1 cellular context compared by ENCODE assay signal in genomic region chr6:4105980-4106536, GRCh38.
TF ChIP-seq lines count a peak whose summit lies in the region.

No MANE protein-coding gene starts in this region.

TF ChIP-seq in HepG2, 621 proteins besides CTCF, POLR2A, EP300 and RAD21 (continued from another document):
- TF ChIP-seq, protein P1, sequence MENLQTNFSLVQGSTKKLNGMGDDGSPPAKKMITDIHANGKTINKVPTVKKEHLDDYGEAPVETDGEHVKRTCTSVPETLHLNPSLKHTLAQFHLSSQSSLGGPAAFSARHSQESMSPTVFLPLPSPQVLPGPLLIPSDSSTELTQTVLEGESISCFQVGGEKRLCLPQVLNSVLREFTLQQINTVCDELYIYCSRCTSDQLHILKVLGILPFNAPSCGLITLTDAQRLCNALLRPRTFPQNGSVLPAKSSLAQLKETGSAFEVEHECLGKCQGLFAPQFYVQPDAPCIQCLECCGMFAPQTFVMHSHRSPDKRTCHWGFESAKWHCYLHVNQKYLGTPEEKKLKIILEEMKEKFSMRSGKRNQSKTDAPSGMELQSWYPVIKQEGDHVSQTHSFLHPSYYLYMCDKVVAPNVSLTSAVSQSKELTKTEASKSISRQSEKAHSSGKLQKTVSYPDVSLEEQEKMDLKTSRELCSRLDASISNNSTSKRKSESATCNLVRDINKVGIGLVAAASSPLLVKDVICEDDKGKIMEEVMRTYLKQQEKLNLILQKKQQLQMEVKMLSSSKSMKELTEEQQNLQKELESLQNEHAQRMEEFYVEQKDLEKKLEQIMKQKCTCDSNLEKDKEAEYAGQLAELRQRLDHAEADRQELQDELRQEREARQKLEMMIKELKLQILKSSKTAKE (CRISPR knock-in tag; IDR thresholded peaks at IDR 0.05; ENCODE audit: borderline replicate concordance), result no peak
- no peak for TF ChIP-seq ATF1 (CRISPR knock-in tag; IDR thresholded peaks at IDR 0.05)
- TF ChIP-seq MTF2 (CRISPR knock-in tag; IDR thresholded peaks at IDR 0.05; ENCODE audit: borderline replicate concordance), result no peak
- TF ChIP-seq MIXL1 (CRISPR knock-in tag; IDR thresholded peaks at IDR 0.05), result no peak
- 0 out of 2 replicates have a peak, but pooled peaks have one; percentile 20 for TF ChIP-seq ZGPAT (CRISPR knock-in tag; IDR thresholded peaks at IDR 0.05)
- no peak for TF ChIP-seq SNRNP70 (IDR thresholded peaks at IDR 0.05; ENCODE audit: low read depth, low read length)
- TF ChIP-seq ZNF382 (CRISPR knock-in tag; IDR thresholded peaks at IDR 0.05; ENCODE audit: borderline replicate concordance), result no peak
- TF ChIP-seq, protein P2, sequence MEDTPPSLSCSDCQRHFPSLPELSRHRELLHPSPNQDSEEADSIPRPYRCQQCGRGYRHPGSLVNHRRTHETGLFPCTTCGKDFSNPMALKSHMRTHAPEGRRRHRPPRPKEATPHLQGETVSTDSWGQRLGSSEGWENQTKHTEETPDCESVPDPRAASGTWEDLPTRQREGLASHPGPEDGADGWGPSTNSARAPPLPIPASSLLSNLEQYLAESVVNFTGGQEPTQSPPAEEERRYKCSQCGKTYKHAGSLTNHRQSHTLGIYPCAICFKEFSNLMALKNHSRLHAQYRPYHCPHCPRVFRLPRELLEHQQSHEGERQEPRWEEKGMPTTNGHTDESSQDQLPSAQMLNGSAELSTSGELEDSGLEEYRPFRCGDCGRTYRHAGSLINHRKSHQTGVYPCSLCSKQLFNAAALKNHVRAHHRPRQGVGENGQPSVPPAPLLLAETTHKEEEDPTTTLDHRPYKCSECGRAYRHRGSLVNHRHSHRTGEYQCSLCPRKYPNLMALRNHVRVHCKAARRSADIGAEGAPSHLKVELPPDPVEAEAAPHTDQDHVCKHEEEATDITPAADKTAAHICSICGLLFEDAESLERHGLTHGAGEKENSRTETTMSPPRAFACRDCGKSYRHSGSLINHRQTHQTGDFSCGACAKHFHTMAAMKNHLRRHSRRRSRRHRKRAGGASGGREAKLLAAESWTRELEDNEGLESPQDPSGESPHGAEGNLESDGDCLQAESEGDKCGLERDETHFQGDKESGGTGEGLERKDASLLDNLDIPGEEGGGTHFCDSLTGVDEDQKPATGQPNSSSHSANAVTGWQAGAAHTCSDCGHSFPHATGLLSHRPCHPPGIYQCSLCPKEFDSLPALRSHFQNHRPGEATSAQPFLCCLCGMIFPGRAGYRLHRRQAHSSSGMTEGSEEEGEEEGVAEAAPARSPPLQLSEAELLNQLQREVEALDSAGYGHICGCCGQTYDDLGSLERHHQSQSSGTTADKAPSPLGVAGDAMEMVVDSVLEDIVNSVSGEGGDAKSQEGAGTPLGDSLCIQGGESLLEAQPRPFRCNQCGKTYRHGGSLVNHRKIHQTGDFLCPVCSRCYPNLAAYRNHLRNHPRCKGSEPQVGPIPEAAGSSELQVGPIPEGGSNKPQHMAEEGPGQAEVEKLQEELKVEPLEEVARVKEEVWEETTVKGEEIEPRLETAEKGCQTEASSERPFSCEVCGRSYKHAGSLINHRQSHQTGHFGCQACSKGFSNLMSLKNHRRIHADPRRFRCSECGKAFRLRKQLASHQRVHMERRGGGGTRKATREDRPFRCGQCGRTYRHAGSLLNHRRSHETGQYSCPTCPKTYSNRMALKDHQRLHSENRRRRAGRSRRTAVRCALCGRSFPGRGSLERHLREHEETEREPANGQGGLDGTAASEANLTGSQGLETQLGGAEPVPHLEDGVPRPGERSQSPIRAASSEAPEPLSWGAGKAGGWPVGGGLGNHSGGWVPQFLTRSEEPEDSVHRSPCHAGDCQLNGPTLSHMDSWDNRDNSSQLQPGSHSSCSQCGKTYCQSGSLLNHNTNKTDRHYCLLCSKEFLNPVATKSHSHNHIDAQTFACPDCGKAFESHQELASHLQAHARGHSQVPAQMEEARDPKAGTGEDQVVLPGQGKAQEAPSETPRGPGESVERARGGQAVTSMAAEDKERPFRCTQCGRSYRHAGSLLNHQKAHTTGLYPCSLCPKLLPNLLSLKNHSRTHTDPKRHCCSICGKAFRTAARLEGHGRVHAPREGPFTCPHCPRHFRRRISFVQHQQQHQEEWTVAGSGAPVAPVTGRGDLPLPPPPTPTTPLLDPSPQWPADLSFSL (CRISPR knock-in tag; IDR thresholded peaks at IDR 0.05), result no peak
- TF ChIP-seq ZNF530 (CRISPR knock-in tag; IDR thresholded peaks at IDR 0.05; ENCODE audit: low read depth), result peak; percentile 98
- TF ChIP-seq ASH2L (IDR thresholded peaks at IDR 0.05; ENCODE audit: insufficient read length, low read depth, low read length), result peak; percentile 27
- no peak for TF ChIP-seq ZNF354B (CRISPR knock-in tag; IDR thresholded peaks at IDR 0.05)
- TF ChIP-seq ZNF468 (CRISPR knock-in tag; IDR thresholded peaks at IDR 0.05), result no peak
